In genomic region chr20:52103469-52103910, GRCh38 we compare ENCODE assay signal across 8 cellular contexts.
DNase-seq lines count a peak whose midpoint lies in the region; ATAC-seq, FAIRE-seq and TF ChIP-seq lines count a peak whose summit lies in the region.

No MANE protein-coding gene starts in this region.

- H3K4me1 ChIP-seq in endodermal cell (ENCODE audit: control insufficient read depth, insufficient read depth, low read length) (no peaks in the 10 kb centered on the region), pancreas (peaks cover 0 to 4% (median 0%) of the 10 kb centered on the region in 3 donors)

- H3K36me3 Mint-ChIP-seq in endodermal cell (ENCODE audit: low read depth) (no peaks in the 10 kb centered on the region), osteocyte (ENCODE audit: unreplicated experiment) (no peaks in the 10 kb centered on the region)

- H3K9ac ChIP-seq in endodermal cell (ENCODE audit: extremely low read depth, low read length, poor library complexity, severe bottlenecking) = no peak overlapping the region

- peak overlapping the region; percentile 83 for H3K4me3 ChIP-seq in endodermal cell (ENCODE audit: low read length)
- H3K4me3 ChIP-seq in pancreas = no peak overlapping the region

- peaks cover 74% of the 10 kb centered on the region for H3K27me3 Mint-ChIP-seq in endodermal cell (ENCODE audit: insufficient read depth)
- peaks cover 4% of the 10 kb centered on the region for H3K27me3 Mint-ChIP-seq in osteocyte (ENCODE audit: unreplicated experiment)

- H3K36me3 ChIP-seq in endodermal cell (ENCODE audit: control insufficient read depth, insufficient read depth, low read length) (no peaks in the 10 kb centered on the region), pancreas (no peaks in the 10 kb centered on the region)

- no peaks in the 10 kb centered on the region for H3K9me3 Mint-ChIP-seq in endodermal cell
- H3K9me3 Mint-ChIP-seq in osteocyte (ENCODE audit: unreplicated experiment) = no peaks in the 10 kb centered on the region

- no peak for TF ChIP-seq CTCF in GM20000 (IDR thresholded peaks at IDR 0.05; ENCODE audit: extremely low read depth, missing control alignments)
- TF ChIP-seq CTCF in RWPE1 (conservative IDR thresholded peaks at IDR 0.05; ENCODE audit: low read depth) = no peak
- TF ChIP-seq CTCF in endodermal cell (conservative IDR thresholded peaks at IDR 0.05) = no peak
- TF ChIP-seq CTCF in osteocyte (IDR thresholded peaks at IDR 0.05) = no peak
- TF ChIP-seq CTCF in pancreas (IDR thresholded peaks at IDR 0.05) = no peak

- no peaks in the 10 kb centered on the region for H3K9me3 ChIP-seq in endodermal cell (ENCODE audit: control insufficient read depth, low read length)
- no peaks in the 10 kb centered on the region for H3K9me3 ChIP-seq in pancreas

- POLR2A ChIA-PET in RWPE1 (lab: Yijun Ruan, JAX; ENCODE audit: low non-redundant PET) = no interaction called here

- CTCF ChIA-PET in RWPE1 (lab: Yijun Ruan, JAX) = interaction anchor here (0.9 to 2.1 kb wide), 3 partner anchors 22 to 1116 kb away, joined by 3 to 10 read pairs (median 3); no protein-coding TSS in a partner anchor

- DNase-seq in GM20000 (ENCODE audit: low spot score) (peak; percentile 44), RWPE1 (ENCODE audit: low spot score) (peak; percentile 22), endodermal cell (peak; percentile 75), osteocyte (ENCODE audit: extremely low spot score, unreplicated experiment) (no peak), GM19240 (ENCODE audit: insufficient read length, low spot score) (no peak), pancreas (no peak)
- DNase-seq in stimulated activated CD8-positive, alpha-beta memory T cell treated with anti-CD3 and anti-CD28 coated beads, Interleukin-4, amount 100 ng/mL, for 48 hours = no peak

- H3K4me3 Mint-ChIP-seq in endodermal cell (peak overlapping the region; percentile 65), osteocyte (ENCODE audit: unreplicated experiment) (peak overlapping the region; percentile 90)

- 3 to 7% methylated on average over 8 to 15 of the region's 17 CpGs for WGBS in endodermal cell (ENCODE audit: insufficient coverage in 1 of 2, insufficient read length in 1 of 2), 2 experiments
- WGBS in pancreas, 2 donors = 59 to 64% methylated on average over 17 of the region's 17 CpGs

- intact Hi-C loops in pancreas (cut with DNase I) = no loop called here

- no peak for ATAC-seq in HG02610 (IDR thresholded peaks at IDR 0.05; ENCODE audit: unreplicated experiment)
- ATAC-seq in pancreas = no peak

- H3K4me1 Mint-ChIP-seq in endodermal cell = peaks cover 23% of the 10 kb centered on the region
- peaks cover 23% of the 10 kb centered on the region for H3K4me1 Mint-ChIP-seq in osteocyte (ENCODE audit: unreplicated experiment)

- H3K27me3 ChIP-seq in endodermal cell (ENCODE audit: control insufficient read depth, insufficient read depth, low read length, poor library complexity, severe bottlenecking) (peaks cover 75% of the 10 kb centered on the region), pancreas (peaks cover 0 to 18% (median 3%) of the 10 kb centered on the region in 4 donors)

- H3K27ac Mint-ChIP-seq in endodermal cell = no peak overlapping the region
- peak overlapping the region; percentile 80 for H3K27ac Mint-ChIP-seq in osteocyte (ENCODE audit: unreplicated experiment)

- FAIRE-seq in pancreas (lab: Jason Lieb, UNC) = no peak

- H3K27ac ChIP-seq in RWPE1 = no peak overlapping the region
- no peak overlapping the region for H3K27ac ChIP-seq in endodermal cell (ENCODE audit: low read depth, low read length)
- H3K27ac ChIP-seq in pancreas = no peak overlapping the region

Comparison
In these comparisons a context has a peak if more than half of its experiments do, and no peak if none do; other contexts are left out.
1. DNase-seq: peak in GM20000 (single experiment), RWPE1 (single experiment) and endodermal cell (single experiment); none in osteocyte (single experiment), GM19240 (single experiment), pancreas (0 of 6) and stimulated activated CD8-positive, alpha-beta memory T cell treated with anti-CD3 and anti-CD28 coated beads, Interleukin-4, amount 100 ng/mL, for 48 hours (single experiment).